In the genomic region with DNA sequence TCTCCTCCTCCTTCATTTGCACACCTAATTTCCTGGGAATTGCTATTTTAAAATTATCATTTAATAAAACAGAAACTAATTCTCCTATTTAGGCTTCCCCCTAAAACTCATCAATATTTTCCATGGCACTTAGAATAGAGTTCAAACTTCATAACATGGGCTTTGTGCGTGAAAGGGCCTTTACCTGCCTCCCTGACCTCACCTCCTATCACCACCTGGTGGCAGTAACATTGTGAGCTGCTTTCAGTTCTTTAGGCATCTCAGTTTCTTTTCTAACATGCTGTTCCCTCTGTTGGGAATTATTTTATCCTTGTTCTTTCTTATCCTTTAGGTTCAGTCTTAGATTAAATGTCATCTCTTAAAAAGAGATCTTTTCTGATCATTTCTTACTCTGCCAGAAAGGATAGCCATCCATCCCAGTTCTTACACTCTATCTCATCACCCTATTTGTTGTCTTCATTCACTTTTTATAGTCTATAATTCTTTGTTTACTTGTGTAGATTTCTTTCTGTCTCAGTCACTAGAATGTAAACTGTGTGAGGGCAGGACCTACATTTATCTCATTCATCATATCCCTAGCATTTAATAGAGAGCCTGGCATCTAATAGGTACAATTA, we compare ENCODE assay signal across 8 cellular contexts.
DNase-seq lines count a peak whose midpoint lies in the region; ATAC-seq, FAIRE-seq and TF ChIP-seq lines count a peak whose summit lies in the region.

No MANE protein-coding gene starts in this region.

- peak; percentile 63 for TF ChIP-seq CTCF in BE2C (IDR thresholded peaks at IDR 0.05; ENCODE audit: low read depth, low read length)
- TF ChIP-seq CTCF in OCI-LY3 (IDR thresholded peaks at IDR 0.05; ENCODE audit: low read depth, low read length) = peak; percentile 88
- peak; percentile 68 for TF ChIP-seq CTCF in foreskin keratinocyte (conservative IDR thresholded peaks at IDR 0.05)
- no peak for TF ChIP-seq CTCF in ascending aorta (IDR thresholded peaks at IDR 0.05)

- no peak for TF ChIP-seq POLR2A in GM12892 (IDR thresholded peaks at IDR 0.05; ENCODE audit: low read depth, low read length)

- no peaks in the 10 kb centered on the region for H3K27me3 ChIP-seq in BE2C
- no peaks in the 10 kb centered on the region for H3K27me3 ChIP-seq in OCI-LY3 (ENCODE audit: low read depth, low read length)
- H3K27me3 ChIP-seq in foreskin keratinocyte = no peaks in the 10 kb centered on the region
- no peaks in the 10 kb centered on the region for H3K27me3 ChIP-seq in ascending aorta

- no peak overlapping the region for H3K4me2 ChIP-seq in OCI-LY3 (ENCODE audit: low read length)

- H3K4me3 ChIP-seq in BE2C (ENCODE audit: low read depth, low read length) (no peak overlapping the region), OCI-LY3 (ENCODE audit: low read length) (no peak overlapping the region), ascending aorta (no peak overlapping the region)

- H3K9me3 ChIP-seq in BE2C (no peaks in the 10 kb centered on the region), OCI-LY3 (ENCODE audit: insufficient read depth, low read length) (no peaks in the 10 kb centered on the region), ascending aorta (no peaks in the 10 kb centered on the region)

- H3K36me3 ChIP-seq in BE2C (no peaks in the 10 kb centered on the region), OCI-LY3 (replicated peaks; ENCODE audit: low read depth, low read length) (no peaks in the 10 kb centered on the region), ascending aorta (no peaks in the 10 kb centered on the region)

- ATAC-seq in foreskin keratinocyte = peak; percentile 62
- no peak for ATAC-seq in GM18873 (IDR thresholded peaks at IDR 0.05; ENCODE audit: low FRiP score, unreplicated experiment)
- no peak for ATAC-seq in GM18868 (IDR thresholded peaks at IDR 0.05; ENCODE audit: unreplicated experiment)
- ATAC-seq in HG03159 (IDR thresholded peaks at IDR 0.05; ENCODE audit: unreplicated experiment) = no peak

- no peak overlapping the region for H2AFZ ChIP-seq in OCI-LY3 (ENCODE audit: low read depth, low read length)

- no peak for DNase-seq in BE2C
- no peak for DNase-seq in GM12892 (ENCODE audit: insufficient read length)
- DNase-seq in foreskin keratinocyte = peak in 1 of 2 donors; percentile 15
- DNase-seq in ascending aorta (ENCODE audit: low spot score in 2 of 2) = no peak

- H3K4me1 ChIP-seq in BE2C (no peaks in the 10 kb centered on the region; the same call in 1 of the 2 replicates), OCI-LY3 (ENCODE audit: low read length) (peaks cover 6% of the 10 kb centered on the region; the same call in 1 of the 2 replicates), foreskin keratinocyte (peaks cover 1% of the 10 kb centered on the region), ascending aorta (no peaks in the 10 kb centered on the region)

- H3K9ac ChIP-seq in OCI-LY3 (ENCODE audit: low read length) = no peak overlapping the region

- no peaks in the 10 kb centered on the region for H3K79me2 ChIP-seq in OCI-LY3 (ENCODE audit: low read length)

- FAIRE-seq in GM12892 (lab: Jason Lieb, UNC) = peak; percentile 51

- no peaks in the 10 kb centered on the region for H4K20me1 ChIP-seq in OCI-LY3 (ENCODE audit: insufficient read depth, low read length)

- H3K27ac ChIP-seq in OCI-LY3 (ENCODE audit: low read length) (no peak overlapping the region), foreskin keratinocyte (no peak overlapping the region), ascending aorta (no peak overlapping the region)

- intact Hi-C loops in ascending aorta (cut with DNase I) = no loop called here

Comparison
In these comparisons a context has a peak if more than half of its experiments do, and no peak if none do; other contexts are left out.
1. CTCF ChIP-seq: peak in BE2C (single experiment), OCI-LY3 (single experiment) and foreskin keratinocyte (single experiment); none in ascending aorta (0 of 3).